In genomic region chr6:108782231-108783041, GRCh38 we compare ENCODE assay signal across 8 cellular contexts.
DNase-seq lines count a peak whose midpoint lies in the region; ATAC-seq and TF ChIP-seq lines count a peak whose summit lies in the region.

No MANE protein-coding gene starts in this region.

- intact Hi-C loops in lower leg skin (cut with DNase I; ENCODE audit: low total_unique reads), result loop anchor here (10.0 kb wide), 1 partner anchor 238 kb away; no protein-coding TSS in a partner anchor

- WGBS in lower leg skin, 2 donors, result 1 to 3% methylated on average over 21 of the region's 21 CpGs

- ATAC-seq in HG02759 (IDR thresholded peaks at IDR 0.05; ENCODE audit: unreplicated experiment) (peak; percentile 56), HG03457 (IDR thresholded peaks at IDR 0.05; ENCODE audit: unreplicated experiment) (no peak)

- peak overlapping the region; percentile 35 to 56 for H3K9ac ChIP-seq in duodenal mucosa (ENCODE audit: low read depth in 1 of 2, low read length in 2 of 2)

- H3K9me3 ChIP-seq in duodenal mucosa (ENCODE audit: control insufficient read depth in 1 of 2, low read length in 2 of 2), result no peaks in the 10 kb centered on the region

- H3K4me3 ChIP-seq in duodenal mucosa (ENCODE audit: low read depth in 1 of 2, low read length in 2 of 2) (peak overlapping the region; percentile 67 to 81), lower leg skin (ENCODE audit: low read depth, poor library complexity, severe bottlenecking) (peak overlapping the region; percentile 13)

- no peaks in the 10 kb centered on the region for H3K27me3 ChIP-seq in duodenal mucosa (ENCODE audit: control insufficient read depth in 1 of 2, insufficient read depth in 2 of 2, low read length in 2 of 2)

- DNase-seq in DMS 273 (lab: John Stamatoyannopoulos, UW; ENCODE audit: unreplicated experiment), result peak; percentile 92
- peak; percentile 12 for DNase-seq in NCI-H524 treated with DMSO at 0.1 percent for 48 hours (lab: John Stamatoyannopoulos, UW)
- peak; percentile 82 to 86 for DNase-seq in activated CD4-positive, alpha-beta T cell treated with anti-CD3 and anti-CD28 coated beads, Interleukin-2, amount 50 U/mL, for 48 hours
- peak; percentile 79 to 95 for DNase-seq in lower leg skin (ENCODE audit: low spot score in 2 of 2)
- DNase-seq in stimulated activated CD4-positive, alpha-beta T cell treated with anti-CD3 and anti-CD28 coated beads, Interleukin-4, amount 100 ng/mL, for 1 hour, result peak; percentile 76

- no peak overlapping the region for H3K27ac ChIP-seq in duodenal mucosa (ENCODE audit: low read depth, low read length)

- no peak for TF ChIP-seq CTCF in lower leg skin (IDR thresholded peaks at IDR 0.05)

- H3K4me1 ChIP-seq in duodenal mucosa (ENCODE audit: control insufficient read depth in 1 of 2, insufficient read depth in 2 of 2, low read length in 2 of 2), result peaks cover 5 to 8% of the 10 kb centered on the region in 2 donors

- H3K36me3 ChIP-seq in duodenal mucosa (ENCODE audit: control insufficient read depth in 1 of 2, insufficient read depth in 2 of 2, low read length in 2 of 2), result no peaks in the 10 kb centered on the region

- TF ChIP-seq POLR2A in lower leg skin (IDR thresholded peaks at IDR 0.05), result no peak

Comparison
In these comparisons a context has a peak if more than half of its experiments do, and no peak if none do; other contexts are left out.
1. DNase-seq: peak in every context shown above with its lines; median percentile 92 in DMS 273; 87 in lower leg skin; 84 in activated CD4-positive, alpha-beta T cell treated with anti-CD3 and anti-CD28 coated beads, Interleukin-2, amount 50 U/mL, for 48 hours; 76 in stimulated activated CD4-positive, alpha-beta T cell treated with anti-CD3 and anti-CD28 coated beads, Interleukin-4, amount 100 ng/mL, for 1 hour; 12 in NCI-H524 treated with DMSO at 0.1 percent for 48 hours.